ENCODE assay signal across 8 cellular contexts in genomic region chr9:95516221-95516735, GRCh38. TPM values are rescaled to one million over a fixed set of nuclear protein-coding genes. Genes with fewer than 3 reads are reported as not detected.
DNase-seq lines count a peak whose midpoint lies in the region; ATAC-seq and TF ChIP-seq lines count a peak whose summit lies in the region.

No MANE protein-coding gene starts in this region.

- intact Hi-C loops in colonic mucosa (cut with DNase I): loop anchor here (10.0 kb wide), 2 partner anchors 359 to 699 kb away; partner anchors contain the start of gene ERCC6L2

- TF ChIP-seq CTCF in colonic mucosa (IDR thresholded peaks at IDR 0.05): no peak

- H3K9me3 ChIP-seq in colonic mucosa (no peaks in the 10 kb centered on the region), mononuclear cell (ENCODE audit: low read depth, low read length) (no peaks in the 10 kb centered on the region)

- H3K4me1 ChIP-seq in colonic mucosa: peaks cover 4% of the 10 kb centered on the region
- peaks cover 20% of the 10 kb centered on the region for H3K4me1 ChIP-seq in mononuclear cell (ENCODE audit: insufficient read depth, low read length)

- peak overlapping the region; percentile 54 for H3K27ac ChIP-seq in colonic mucosa

- peak overlapping the region; percentile 49 for H3K4me3 ChIP-seq in colonic mucosa
- H3K4me3 ChIP-seq in mononuclear cell (ENCODE audit: low read length): peak overlapping the region; percentile 32

- no peaks in the 10 kb centered on the region for H3K36me3 ChIP-seq in colonic mucosa

- no peak for ATAC-seq in HG03432 (IDR thresholded peaks at IDR 0.05; ENCODE audit: unreplicated experiment)

- peak overlapping the region; percentile 48 to 75 for H3K9ac ChIP-seq in colonic mucosa (ENCODE audit: low read depth in 2 of 2, low read length in 2 of 2)

- DNase-seq in COLO668 (lab: John Stamatoyannopoulos, UW; ENCODE audit: unreplicated experiment) (peak; percentile 63), NCI-H69 (lab: John Stamatoyannopoulos, UW) (peak; percentile 76), colonic mucosa (no peak), medulla oblongata (ENCODE audit: extremely low spot score) (no peak), inferior parietal cortex (ENCODE audit: extremely low spot score) (no peak)
- DNase-seq in stimulated activated CD4-positive, alpha-beta T cell treated with anti-CD3 and anti-CD28 coated beads, Interleukin-1b, Interleukin-23, amount 100 ng/mL, for 48 hours: no peak

- H3K27me3 ChIP-seq in colonic mucosa: peaks cover 7% of the 10 kb centered on the region
- peaks cover 74% of the 10 kb centered on the region for H3K27me3 ChIP-seq in mononuclear cell (ENCODE audit: insufficient read depth, low read length)

RNA-seq across cellular contexts. Expression of gene PTCH1, which starts 0.5 kb away (rescaled TPM):
- total RNA-seq in colonic mucosa: 10 to 100 TPM; 18.7 to 24.6 TPM
- 10.2 TPM for total RNA-seq in mononuclear cell

Comparison
In these comparisons a context has a peak if more than half of its experiments do, and no peak if none do; other contexts are left out.
1. DNase-seq: peak in COLO668 (single experiment) and NCI-H69 (single experiment); none in colonic mucosa (single experiment), medulla oblongata (single experiment), inferior parietal cortex (single experiment) and stimulated activated CD4-positive, alpha-beta T cell treated with anti-CD3 and anti-CD28 coated beads, Interleukin-1b, Interleukin-23, amount 100 ng/mL, for 48 hours (single experiment).